Comparison of ENCODE assay signal across 1 cellular context in the genomic region with DNA sequence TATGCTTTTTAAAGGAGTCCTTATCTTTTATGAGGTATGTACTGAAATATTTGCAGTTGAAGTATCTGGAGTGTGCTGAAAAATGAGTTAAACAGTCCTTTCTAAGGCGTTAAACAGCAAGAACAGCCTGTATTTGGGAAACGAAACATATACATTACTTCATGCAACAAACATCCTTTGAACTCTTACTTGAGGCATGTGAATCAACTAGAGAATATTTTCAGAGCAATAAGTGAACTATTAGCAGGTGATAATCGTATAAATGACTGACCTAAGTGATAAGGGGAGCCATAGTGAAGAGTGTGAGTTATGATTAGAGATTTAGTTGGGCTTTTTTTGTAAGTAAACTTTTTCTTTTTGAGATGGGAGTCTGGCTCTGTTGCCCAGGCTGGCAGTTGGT.
TF ChIP-seq lines count a peak whose summit lies in the region.

No MANE protein-coding gene starts in this region.

TF ChIP-seq in HepG2, 621 proteins besides CTCF, POLR2A, EP300 and RAD21:
- TF ChIP-seq MZF1 (CRISPR knock-in tag; IDR thresholded peaks at IDR 0.05; ENCODE audit: borderline replicate concordance), result no peak
